ENCODE assay signal across 1 cellular context in genomic region chr1:26169669-26170471, GRCh38.
TF ChIP-seq lines count a peak whose summit lies in the region.

Gene ZNF593, plus strand, starts transcription at chr1:26169908. Its CDS starts 76 bp downstream, at chr1:26169984.

TF ChIP-seq in K562, 482 proteins besides CTCF, POLR2A, EP300 and RAD21 (continued from another document and continues in another):
- TF ChIP-seq USF1 (CRISPR knock-in tag; IDR thresholded peaks at IDR 0.05) (peak; percentile 85), FOXJ2 (tag; IDR thresholded peaks at IDR 0.05) (no peak; the same call in 1 of the 2 replicates), SP1 (CRISPR knock-in tag; IDR thresholded peaks at IDR 0.05) (peak; percentile 98), RCOR1 (IDR thresholded peaks at IDR 0.05; ENCODE audit: borderline replicate concordance in 1 of 2, low read depth in 2 of 2, low read length in 2 of 2) (peak in 1 of 2 experiments; percentile 48; a peak in 3 of 4 replicates), ZSCAN29 (IDR thresholded peaks at IDR 0.05) (no peak; the same call in 1 of the 2 replicates), AFF4 (CRISPR knock-in tag; IDR thresholded peaks at IDR 0.05) (peak; percentile 95), RBFOX2 (IDR thresholded peaks at IDR 0.05; ENCODE audit: low read depth, low read length) (peak; percentile 96), MYBL2 (IDR thresholded peaks at IDR 0.05; ENCODE audit: low read depth) (no peak), MYBL2 (CRISPR knock-in tag; IDR thresholded peaks at IDR 0.05; ENCODE audit: borderline replicate concordance) (no peak), ZNF239 (CRISPR knock-in tag; IDR thresholded peaks at IDR 0.05) (no peak), PML (IDR thresholded peaks at IDR 0.05; ENCODE audit: low read length) (peak; percentile 75), HEY1 (CRISPR knock-in tag; IDR thresholded peaks at IDR 0.05; ENCODE audit: borderline replicate concordance) (no peak), FIP1L1 (IDR thresholded peaks at IDR 0.05; ENCODE audit: low read depth, low read length, poor library complexity, severe bottlenecking) (peak; percentile 97), GATAD2B (IDR thresholded peaks at IDR 0.05; ENCODE audit: borderline replicate concordance) (peak; percentile 90), SMAD2 (IDR thresholded peaks at IDR 0.05; ENCODE audit: low read depth, low read length) (no peak), NELFE (IDR thresholded peaks at IDR 0.05; ENCODE audit: insufficient read depth, insufficient read length) (no peak), SMAD1 (IDR thresholded peaks at IDR 0.05; ENCODE audit: low read depth, low read length, partially characterized antibody) (peak; percentile 65), HDAC8 (tag; IDR thresholded peaks at IDR 0.05) (0 out of 2 replicates have a peak, but pooled peaks have one; percentile 18), ETV1 (tag; conservative IDR thresholded peaks at IDR 0.05; ENCODE audit: low read depth) (peak; percentile 91), PRDM10 (IDR thresholded peaks at IDR 0.05; ENCODE audit: partially characterized antibody) (peak; percentile 30), ZNF41 (CRISPR knock-in tag; conservative IDR thresholded peaks at IDR 0.05) (no peak; the same call in 1 of the 2 replicates), ZMIZ1 (IDR thresholded peaks at IDR 0.05; ENCODE audit: low read depth in 2 of 2, low read length in 2 of 2) (0 out of 4 replicates have a peak, but pooled peaks of 1 of the 2 experiments have one; percentile 33), ZNF143 (CRISPR knock-in tag; IDR thresholded peaks at IDR 0.05) (no peak), ZNF511 (CRISPR knock-in tag; IDR thresholded peaks at IDR 0.05) (peak; percentile 51), SUPT5H (IDR thresholded peaks at IDR 0.05) (peak; percentile 87), ZFP36 (IDR thresholded peaks at IDR 0.05; ENCODE audit: low read depth, low read length, partially characterized antibody) (peak; percentile 40), EP400 (IDR thresholded peaks at IDR 0.05) (peak; percentile 99), TARDBP (IDR thresholded peaks at IDR 0.05) (peak; percentile 94), L3MBTL2 (IDR thresholded peaks at IDR 0.05) (peak; percentile 81), EGR1 (conservative IDR thresholded peaks at IDR 0.05) (0 out of 2 replicates have a peak, but pooled peaks have one; percentile 1), CREM (IDR thresholded peaks at IDR 0.05; ENCODE audit: low read depth) (peak; percentile 100), SAP30 (IDR thresholded peaks at IDR 0.05; ENCODE audit: borderline replicate concordance, insufficient read depth, low read depth, low read length, poor library complexity, severe bottlenecking) (peak; percentile 99), ARID4B (CRISPR knock-in tag; IDR thresholded peaks at IDR 0.05) (peak; percentile 100), ZNF253 (CRISPR knock-in tag; conservative IDR thresholded peaks at IDR 0.05) (0 out of 2 replicates have a peak, but pooled peaks have one; percentile 49), TBP (optimal IDR thresholded peaks at IDR 0.05; ENCODE audit: low read depth, low read length) (peak; percentile 52), KDM4B (IDR thresholded peaks at IDR 0.05; ENCODE audit: borderline replicate concordance in 2 of 2, low read depth in 1 of 2) (peak in 1 of 2 experiments; percentile 84; a peak in 1 of 4 replicates), ID3 (CRISPR knock-in tag; IDR thresholded peaks at IDR 0.05) (no peak), ID3 (tag; IDR thresholded peaks at IDR 0.05) (peak; percentile 53; the same call in 1 of the 2 replicates), POLR2B (IDR thresholded peaks at IDR 0.05; ENCODE audit: low read depth, partially characterized antibody) (peak; percentile 67), SIN3A (IDR thresholded peaks at IDR 0.05; ENCODE audit: borderline replicate concordance in 2 of 2, control insufficient read depth in 1 of 2, low read depth in 2 of 2, low read length in 2 of 2) (peak; percentile 98 to 99), ZNF146 (CRISPR knock-in tag; IDR thresholded peaks at IDR 0.05; ENCODE audit: unreplicated experiment) (peak; percentile 27), ZNF174 (CRISPR knock-in tag; IDR thresholded peaks at IDR 0.05) (0 out of 2 replicates have a peak, but pooled peaks have one; percentile 31), KHSRP (IDR thresholded peaks at IDR 0.05) (peak; percentile 97), PKNOX1 (IDR thresholded peaks at IDR 0.05) (peak; percentile 26), POLR2AphosphoS5 (IDR thresholded peaks at IDR 0.05; ENCODE audit: control insufficient read depth, insufficient read depth, low read depth, low read length) (peak; percentile 77; the same call in 1 of the 2 replicates), TAF9B (IDR thresholded peaks at IDR 0.05; ENCODE audit: partially characterized antibody) (no peak), KAT8 (IDR thresholded peaks at IDR 0.05; ENCODE audit: low read depth) (no peak)
